Comparison of ENCODE assay signal across 14 cellular contexts in genomic region chr2:161100216-161100615, GRCh38.
DNase-seq lines count a peak whose midpoint lies in the region; ATAC-seq and TF ChIP-seq lines count a peak whose summit lies in the region.
"Had no signal": no experiment of that assay in that cellular context is flagged by ENCODE, and none has a peak within 500 bp of the region (broad histone marks: within the 10 kb centered on the region; RNA-seq: fewer than 3 reads in every experiment).

No MANE protein-coding gene starts in this region.

- no peaks in the 10 kb centered on the region for H3K27me3 ChIP-seq in SK-N-SH (ENCODE audit: insufficient read depth)
- H3K27me3 ChIP-seq: BLaER1 treated with 17β-estradiol and CSF1 and Interleukin-3, amounts not matched to agents 10 nM and 100 nM had no signal

- ATAC-seq in SK-N-SH treated with all-trans-retinoic acid at 6 μM for 48 hours (no peak), HG02870 (IDR thresholded peaks at IDR 0.05; ENCODE audit: unreplicated experiment) (no peak)
- ATAC-seq: GM23338 had no signal

- no peak for TF ChIP-seq RAD21 in SK-N-SH (IDR thresholded peaks at IDR 0.05; ENCODE audit: low read length)

- H3K4me3 ChIP-seq in SK-N-SH (ENCODE audit: low read depth in 2 of 2, low read length in 1 of 2): no peak overlapping the region; a peak in 1 of 4 replicates
- H3K4me3 ChIP-seq in LNCaP clone FGC (ENCODE audit: low read depth, low read length): no peak overlapping the region
- H3K4me3 ChIP-seq: BLaER1 treated with 17β-estradiol and CSF1 and Interleukin-3, amounts not matched to agents 10 nM and 100 nM; GM23338 had no signal

- POLR2A ChIA-PET in SK-N-SH (lab: Yijun Ruan, JAX): no interaction called here

- peak overlapping the region; percentile 38 for H3K27ac Mint-ChIP-seq in chondrocyte (ENCODE audit: unreplicated experiment)
- peak overlapping the region in 2 of 3 experiments; percentile 30 to 57 for H3K27ac Mint-ChIP-seq in nephron
- H3K27ac Mint-ChIP-seq: CD4-positive, CD25-positive, alpha-beta regulatory T cell had no signal

- peaks cover 0 to 18% of the 10 kb centered on the region in 2 experiments; a peak in 2 of 4 replicates for H3K4me1 ChIP-seq in SK-N-SH (ENCODE audit: control insufficient read depth in 1 of 2, insufficient read depth in 2 of 2, low read depth in 1 of 2, low read length in 1 of 2)

- H3K4me1 Mint-ChIP-seq in chondrocyte (ENCODE audit: low read depth) (peaks cover 69% of the 10 kb centered on the region), nephron (peaks cover 23% of the 10 kb centered on the region)

- no peaks in the 10 kb centered on the region for H3K9me2 ChIP-seq in SK-N-SH

- WGBS in SK-N-SH (ENCODE audit: low lambda C conversion rate): 45% methylated on average over 2 of the region's 2 CpGs

- no peak overlapping the region for H3K9ac ChIP-seq in SK-N-SH
- H3K9ac ChIP-seq: BLaER1 treated with 17β-estradiol and CSF1 and Interleukin-3, amounts not matched to agents 10 nM and 100 nM had no signal

- no peaks in the 10 kb centered on the region for H3K9me3 ChIP-seq in SK-N-SH

- DNase-seq in SK-N-SH (no peak), LNCaP clone FGC (ENCODE audit: low read depth) (peak; percentile 62), chondrocyte (ENCODE audit: low spot score) (no peak), GOT3 (lab: John Stamatoyannopoulos, UW) (no peak), occipital lobe (lab: John Stamatoyannopoulos, UW) (no peak)
- DNase-seq: CD4-positive, CD25-positive, alpha-beta regulatory T cell; GDM1; H9 had no signal

- CTCF ChIA-PET in SK-N-SH (lab: Yijun Ruan, JAX): interaction anchor here (1.6 to 2.0 kb wide), 2 partner anchors 11 to 37 kb away, joined by 4 to 5 read pairs; no protein-coding TSS in a partner anchor

- H3K79me2 ChIP-seq in SK-N-SH (ENCODE audit: insufficient read depth): no peaks in the 10 kb centered on the region

- H3K27me3 Mint-ChIP-seq in chondrocyte (ENCODE audit: low read depth) (no peaks in the 10 kb centered on the region), nephron (ENCODE audit: low read depth) (no peaks in the 10 kb centered on the region)
- H3K27me3 Mint-ChIP-seq: CD4-positive, CD25-positive, alpha-beta regulatory T cell had no signal

- H4K20me1 ChIP-seq in SK-N-SH (ENCODE audit: insufficient read depth): no peaks in the 10 kb centered on the region
- H4K20me1 ChIP-seq: BLaER1 treated with 17β-estradiol and CSF1 and Interleukin-3, amounts not matched to agents 10 nM and 100 nM had no signal

- H3K4me3 Mint-ChIP-seq in chondrocyte (ENCODE audit: unreplicated experiment) (no peak overlapping the region), nephron (no peak overlapping the region)
- H3K4me3 Mint-ChIP-seq: CD4-positive, CD25-positive, alpha-beta regulatory T cell; GM23338; H9 had no signal

- no peak for TF ChIP-seq CTCF in SK-N-SH (IDR thresholded peaks at IDR 0.05)
- no peak for TF ChIP-seq CTCF in LNCaP clone FGC (IDR thresholded peaks at IDR 0.05; ENCODE audit: control insufficient read depth, extremely low read depth, insufficient read depth)
- no peak for TF ChIP-seq CTCF in chondrocyte (IDR thresholded peaks at IDR 0.05)
- no peak for TF ChIP-seq CTCF in nephron (IDR thresholded peaks at IDR 0.05; ENCODE audit: unreplicated experiment in 3 of 3)

- H3K36me3 Mint-ChIP-seq in chondrocyte (ENCODE audit: low read depth) (no peaks in the 10 kb centered on the region), nephron (ENCODE audit: low read depth) (no peaks in the 10 kb centered on the region)
- H3K36me3 Mint-ChIP-seq: CD4-positive, CD25-positive, alpha-beta regulatory T cell had no signal

- H3K36me3 ChIP-seq in SK-N-SH (replicated peaks in 1 of 2; ENCODE audit: control insufficient read depth in 1 of 2, insufficient read depth in 2 of 2, low read length in 1 of 2): no peaks in the 10 kb centered on the region
- H3K36me3 ChIP-seq: BLaER1 treated with 17β-estradiol and CSF1 and Interleukin-3, amounts not matched to agents 10 nM and 100 nM had no signal

- no peak overlapping the region for H2AFZ ChIP-seq in SK-N-SH (ENCODE audit: low read depth)
- H2AFZ ChIP-seq: GM23338 had no signal

- H3K4me2 ChIP-seq in SK-N-SH: no peak overlapping the region
- H3K4me2 ChIP-seq: BLaER1 treated with 17β-estradiol and CSF1 and Interleukin-3, amounts not matched to agents 10 nM and 100 nM; GM23338 had no signal

- no peak for TF ChIP-seq EP300 in SK-N-SH (IDR thresholded peaks at IDR 0.05; ENCODE audit: borderline replicate concordance in 1 of 2, low read depth in 1 of 2, low read length in 1 of 2)

- H3K27ac ChIP-seq in SK-N-SH (ENCODE audit: low read depth in 2 of 2, low read length in 1 of 2): no peak overlapping the region
- H3K27ac ChIP-seq: 22Rv1; BLaER1 treated with 17β-estradiol and CSF1 and Interleukin-3, amounts not matched to agents 10 nM and 100 nM had no signal

- H3K9me3 Mint-ChIP-seq in chondrocyte (ENCODE audit: low read depth): peaks cover 6% of the 10 kb centered on the region
- H3K9me3 Mint-ChIP-seq in nephron: peaks cover 5% of the 10 kb centered on the region

- no peaks in the 10 kb centered on the region for H3F3A ChIP-seq in SK-N-SH (replicated peaks; ENCODE audit: insufficient read depth)

TF ChIP-seq in SK-N-SH, 30 proteins besides CTCF, POLR2A, EP300 and RAD21 (continues in another document):
- TF ChIP-seq MEF2A (IDR thresholded peaks at IDR 0.05; ENCODE audit: borderline replicate concordance, low read depth): no peak
- no peak for TF ChIP-seq GABPA (IDR thresholded peaks at IDR 0.05; ENCODE audit: low read depth)
- peak; percentile 39 for TF ChIP-seq TCF12 (IDR thresholded peaks at IDR 0.05)
- TF ChIP-seq POLR2AphosphoS5 (IDR thresholded peaks at IDR 0.05; ENCODE audit: low read depth, low read length): no peak
- no peak for TF ChIP-seq TAF1 (IDR thresholded peaks at IDR 0.05; ENCODE audit: borderline replicate concordance, low read depth, low read length)
- no peak for TF ChIP-seq IRF3 (IDR thresholded peaks at IDR 0.05; ENCODE audit: low read depth, low read length)

TF ChIP-seq in SK-N-SH treated with all-trans-retinoic acid at 6 μM for 48 hours, 23 proteins besides CTCF, POLR2A, EP300 and RAD21:
- TF ChIP-seq CSRNP3 (CRISPR knock-in tag; IDR thresholded peaks at IDR 0.05) (no peak), RARB (CRISPR knock-in tag; IDR thresholded peaks at IDR 0.05) (no peak), ARNTL (CRISPR knock-in tag; IDR thresholded peaks at IDR 0.05; ENCODE audit: borderline replicate concordance, low read depth) (no peak), PPARA (CRISPR knock-in tag; IDR thresholded peaks at IDR 0.05; ENCODE audit: borderline replicate concordance) (no peak), TOX (CRISPR knock-in tag; IDR thresholded peaks at IDR 0.05; ENCODE audit: borderline replicate concordance) (no peak), ESRRG (CRISPR knock-in tag; IDR thresholded peaks at IDR 0.05) (no peak), BACH2 (CRISPR knock-in tag; IDR thresholded peaks at IDR 0.05; ENCODE audit: borderline replicate concordance) (no peak), CSDC2 (CRISPR knock-in tag; IDR thresholded peaks at IDR 0.05) (no peak), OSR1 (CRISPR knock-in tag; IDR thresholded peaks at IDR 0.05) (no peak), SNAI2 (CRISPR knock-in tag; IDR thresholded peaks at IDR 0.05) (no peak), ZFP3 (CRISPR knock-in tag; IDR thresholded peaks at IDR 0.05) (no peak), CREB5 (CRISPR knock-in tag; IDR thresholded peaks at IDR 0.05; ENCODE audit: low read depth) (no peak), ZNF70 (CRISPR knock-in tag; IDR thresholded peaks at IDR 0.05) (no peak), TCF4 (CRISPR knock-in tag; IDR thresholded peaks at IDR 0.05; ENCODE audit: borderline replicate concordance) (no peak), ISL1 (CRISPR knock-in tag; IDR thresholded peaks at IDR 0.05) (no peak)
- TF ChIP-seq, protein P1, sequence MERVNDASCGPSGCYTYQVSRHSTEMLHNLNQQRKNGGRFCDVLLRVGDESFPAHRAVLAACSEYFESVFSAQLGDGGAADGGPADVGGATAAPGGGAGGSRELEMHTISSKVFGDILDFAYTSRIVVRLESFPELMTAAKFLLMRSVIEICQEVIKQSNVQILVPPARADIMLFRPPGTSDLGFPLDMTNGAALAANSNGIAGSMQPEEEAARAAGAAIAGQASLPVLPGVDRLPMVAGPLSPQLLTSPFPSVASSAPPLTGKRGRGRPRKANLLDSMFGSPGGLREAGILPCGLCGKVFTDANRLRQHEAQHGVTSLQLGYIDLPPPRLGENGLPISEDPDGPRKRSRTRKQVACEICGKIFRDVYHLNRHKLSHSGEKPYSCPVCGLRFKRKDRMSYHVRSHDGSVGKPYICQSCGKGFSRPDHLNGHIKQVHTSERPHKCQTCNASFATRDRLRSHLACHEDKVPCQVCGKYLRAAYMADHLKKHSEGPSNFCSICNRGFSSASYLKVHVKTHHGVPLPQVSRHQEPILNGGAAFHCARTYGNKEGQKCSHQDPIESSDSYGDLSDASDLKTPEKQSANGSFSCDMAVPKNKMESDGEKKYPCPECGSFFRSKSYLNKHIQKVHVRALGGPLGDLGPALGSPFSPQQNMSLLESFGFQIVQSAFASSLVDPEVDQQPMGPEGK (CRISPR knock-in tag; IDR thresholded peaks at IDR 0.05; ENCODE audit: borderline replicate concordance): no peak
TF ChIP-seq in SK-N-SH treated with all-trans-retinoic acid at 6 μM for 48 hours: peak in this region for 0.
